19 cellular contexts compared by ENCODE assay signal in genomic region chr14:89435527-89436273, GRCh38. TPM values are rescaled to one million over a fixed set of nuclear protein-coding genes. Genes with fewer than 3 reads are reported as not detected.
A peak's percentile ranks its signal among the peaks of the same experiment; 100 is the strongest.
DNase-seq lines count a peak whose midpoint lies in the region; ATAC-seq and TF ChIP-seq lines count a peak whose summit lies in the region.
"Had no signal": no experiment of that assay in that cellular context is flagged by ENCODE, and none has a peak within 500 bp of the region (broad histone marks: within the 10 kb centered on the region; RNA-seq: fewer than 3 reads in every experiment).

No MANE protein-coding gene starts in this region.

- H3K27ac Mint-ChIP-seq in activated T-cell treated with anti-CD3 and anti-CD28 coated beads, Interleukin-2, amount 50 U/mL, for 24 hours, result peak overlapping the region; percentile 64

- no peaks in the 10 kb centered on the region for H3K9me3 Mint-ChIP-seq in activated T-cell treated with anti-CD3 and anti-CD28 coated beads, Interleukin-2, amount 50 U/mL, for 24 hours
- no peaks in the 10 kb centered on the region for H3K9me3 Mint-ChIP-seq in activated T-cell treated with anti-CD3 and anti-CD28 coated beads, Interleukin-2, amount 50 U/mL, for 4 hours

- H3K9me3 ChIP-seq in gastrocnemius medialis, result no peaks in the 10 kb centered on the region
- H3K9me3 ChIP-seq: adrenal gland, ovary had no signal

- no peak overlapping the region for H3K4me3 ChIP-seq in gastrocnemius medialis
- H3K4me3 ChIP-seq: adrenal gland, coronary artery, ovary, smooth muscle cell had no signal

- no peak for DNase-seq in activated T-cell treated with anti-CD3 and anti-CD28 coated beads, Interleukin-2, amount 50 U/mL, for 24 hours
- no peak for DNase-seq in activated T-cell treated with anti-CD3 and anti-CD28 coated beads, Interleukin-2, amount 50 U/mL, for 4 hours
- DNase-seq in OCI-M1 (lab: John Stamatoyannopoulos, UW), result peak; percentile 1
- peak; percentile 61 for DNase-seq in fibroblast of gingiva (ENCODE audit: low read depth)
- peak; percentile 53 to 63 for DNase-seq in gastrocnemius medialis
- no peak for DNase-seq in islet precursor cell
- no peak for DNase-seq in GOT3 (lab: John Stamatoyannopoulos, UW)
- DNase-seq in amygdala (lab: John Stamatoyannopoulos, UW), result no peak
- DNase-seq: adrenal gland; Calu3; midbrain; NCI-H1092 treated with DMSO at 0.1 percent for 48 hours; NCI-H2227 treated with DMSO at 0.1 percent for 48 hours; stimulated activated naive CD4-positive, alpha-beta T cell treated with Interleukin-2 at 50 U/mL for 16 hours; T-helper 1 cell had no signal

- H3K27me3 ChIP-seq in gastrocnemius medialis, result no peaks in the 10 kb centered on the region
- H3K27me3 ChIP-seq: adrenal gland, ovary had no signal

- intact Hi-C loops in gastrocnemius medialis (cut with DNase I; ENCODE audit: low total_unique reads), result no loop called here

- ATAC-seq in activated T-cell treated with anti-CD3 and anti-CD28 coated beads, Interleukin-2, amount 50 U/mL, for 4 hours, result no peak
- ATAC-seq in gastrocnemius medialis, result peak; percentile 97 to 99
- ATAC-seq: activated CD4-positive, CD25-positive, alpha-beta regulatory T cell treated with anti-CD3 and anti-CD28 coated beads, Interleukin-2, amount 50 U/mL, for 24 hours had no signal

- in situ Hi-C loops in gastrocnemius medialis (cut with MboI; ENCODE audit: low sequenced_read_pairs in 4 of 4), result loop anchor here in 1 of 4 donors (25.0 kb wide), 1 partner anchor 477 kb away; no protein-coding TSS in a partner anchor

- peaks cover 60% of the 10 kb centered on the region for H3K4me1 Mint-ChIP-seq in activated T-cell treated with anti-CD3 and anti-CD28 coated beads, Interleukin-2, amount 50 U/mL, for 24 hours (ENCODE audit: low read depth)
- peaks cover 53% of the 10 kb centered on the region for H3K4me1 Mint-ChIP-seq in activated T-cell treated with anti-CD3 and anti-CD28 coated beads, Interleukin-2, amount 50 U/mL, for 4 hours (ENCODE audit: low read depth)

- H3K27ac ChIP-seq in gastrocnemius medialis, result peak overlapping the region; percentile 57 to 75 (median 70)
- H3K27ac ChIP-seq: adrenal gland, coronary artery, ovary had no signal

- H3K4me1 ChIP-seq in gastrocnemius medialis, result peaks cover 18 to 23% of the 10 kb centered on the region in 2 donors

- H3K4me3 Mint-ChIP-seq in activated T-cell treated with anti-CD3 and anti-CD28 coated beads, Interleukin-2, amount 50 U/mL, for 24 hours, result no peak overlapping the region
- no peak overlapping the region for H3K4me3 Mint-ChIP-seq in activated T-cell treated with anti-CD3 and anti-CD28 coated beads, Interleukin-2, amount 50 U/mL, for 4 hours

- H3K36me3 Mint-ChIP-seq in activated T-cell treated with anti-CD3 and anti-CD28 coated beads, Interleukin-2, amount 50 U/mL, for 24 hours (ENCODE audit: low read depth), result peaks cover 13% of the 10 kb centered on the region
- H3K36me3 Mint-ChIP-seq in activated T-cell treated with anti-CD3 and anti-CD28 coated beads, Interleukin-2, amount 50 U/mL, for 4 hours (ENCODE audit: insufficient read depth), result peaks cover 6% of the 10 kb centered on the region

- TF ChIP-seq POLR2A in gastrocnemius medialis (IDR thresholded peaks at IDR 0.05), result no peak

- no peaks in the 10 kb centered on the region for H3K36me3 ChIP-seq in gastrocnemius medialis
- H3K36me3 ChIP-seq: adrenal gland, ovary had no signal

- no peak for TF ChIP-seq CTCF in gastrocnemius medialis (IDR thresholded peaks at IDR 0.05 in 4 of 5, conservative IDR thresholded peaks at IDR 0.05 in 1 of 5)

- H3K27me3 Mint-ChIP-seq in activated T-cell treated with anti-CD3 and anti-CD28 coated beads, Interleukin-2, amount 50 U/mL, for 24 hours, result no peaks in the 10 kb centered on the region
- no peaks in the 10 kb centered on the region for H3K27me3 Mint-ChIP-seq in activated T-cell treated with anti-CD3 and anti-CD28 coated beads, Interleukin-2, amount 50 U/mL, for 4 hours (ENCODE audit: low read depth)

RNA-seq across cellular contexts. Expression of gene FOXN3, which starts 18.7 kb away (rescaled TPM):
- 10 to 100 TPM; 67.0 to 83.1 (median 69.5) TPM for total RNA-seq in activated T-cell treated with anti-CD3 and anti-CD28 coated beads, Interleukin-2, amount 50 U/mL, for 4 hours
- total RNA-seq in gastrocnemius medialis, result 100 to 1,000 TPM in 3 of 4 donors, 10 to 100 TPM in 1; 99.6 to 172 (median 103) TPM

Comparison
In these comparisons a context has a peak if more than half of its experiments do, and no peak if none do; other contexts are left out.
1. DNase-seq: peak in OCI-M1 (single experiment), fibroblast of gingiva (single experiment) and gastrocnemius medialis (2 of 2); none in activated T-cell treated with anti-CD3 and anti-CD28 coated beads, Interleukin-2, amount 50 U/mL, for 24 hours (single experiment), activated T-cell treated with anti-CD3 and anti-CD28 coated beads, Interleukin-2, amount 50 U/mL, for 4 hours (single experiment), islet precursor cell (single experiment), GOT3 (single experiment) and amygdala (0 of 56).
2. ATAC-seq: peak in gastrocnemius medialis (2 of 2); none in activated T-cell treated with anti-CD3 and anti-CD28 coated beads, Interleukin-2, amount 50 U/mL, for 4 hours (0 of 2).